In genomic region chr10:83982812-83983211, GRCh38 we compare ENCODE assay signal across 12 cellular contexts.
A peak's percentile ranks its signal among the peaks of the same experiment; 100 is the strongest.
DNase-seq lines count a peak whose midpoint lies in the region; ATAC-seq and TF ChIP-seq lines count a peak whose summit lies in the region.
"Had no signal": no experiment of that assay in that cellular context is flagged by ENCODE, and none has a peak within 500 bp of the region (broad histone marks: within the 10 kb centered on the region; RNA-seq: fewer than 3 reads in every experiment).

No MANE protein-coding gene starts in this region.

- H3K27me3 Mint-ChIP-seq in WTC11 (ENCODE audit: low read depth): peaks cover 3% of the 10 kb centered on the region; the same call in 1 of the 2 replicates
- peaks cover 3% of the 10 kb centered on the region for H3K27me3 Mint-ChIP-seq in activated naive CD8-positive, alpha-beta T cell treated with anti-CD3 and anti-CD28 coated beads for 36 hours

- H3K36me3 Mint-ChIP-seq in WTC11: no peaks in the 10 kb centered on the region
- no peaks in the 10 kb centered on the region for H3K36me3 Mint-ChIP-seq in activated naive CD8-positive, alpha-beta T cell treated with anti-CD3 and anti-CD28 coated beads for 36 hours

- ATAC-seq in HG03521 (IDR thresholded peaks at IDR 0.05; ENCODE audit: unreplicated experiment) (peak; percentile 40), WTC11 (no peak)

- CTCF ChIA-PET in WTC11 (lab: Charles Lee): interaction anchor here (0.6 kb wide), 1 partner anchor 44 kb away, joined by 5 read pairs; no protein-coding TSS in a partner anchor

- DNase-seq in NCI-H2171 treated with DMSO at 0.1 percent for 48 hours (lab: John Stamatoyannopoulos, UW) (peak; percentile 13), NCI-H2171 (lab: John Stamatoyannopoulos, UW) (no peak), WTC11 (ENCODE audit: low spot score) (no peak), iPS-NIHi7 (ENCODE audit: extremely low spot score) (no peak), NCI-H2081 treated with DMSO at 0.1 percent for 48 hours (lab: John Stamatoyannopoulos, UW) (no peak)
- DNase-seq in activated naive CD8-positive, alpha-beta T cell treated with anti-CD3 and anti-CD28 coated beads for 36 hours: no peak
- DNase-seq: Caco-2; CD4-positive, alpha-beta T cell; MV-4-11; NCI-H524 treated with DMSO at 0.1 percent for 48 hours; PC-9 had no signal

- H3K9me3 Mint-ChIP-seq in WTC11: 0 out of 2 replicates have a peak, but pooled peaks cover 3% of the 10 kb centered on the region
- H3K9me3 Mint-ChIP-seq in activated naive CD8-positive, alpha-beta T cell treated with anti-CD3 and anti-CD28 coated beads for 36 hours: no peaks in the 10 kb centered on the region
- H3K9me3 Mint-ChIP-seq: CD4-positive, alpha-beta T cell had no signal

- no peak for TF ChIP-seq CTCF in WTC11 (IDR thresholded peaks at IDR 0.05)

- peak overlapping the region; percentile 10; the same call in 1 of the 2 replicates for H3K27ac Mint-ChIP-seq in WTC11
- H3K27ac Mint-ChIP-seq in activated naive CD8-positive, alpha-beta T cell treated with anti-CD3 and anti-CD28 coated beads for 36 hours: no peak overlapping the region
- H3K27ac Mint-ChIP-seq: CD4-positive, alpha-beta T cell had no signal

- POLR2A ChIA-PET in WTC11 (lab: Charles Lee): no interaction called here

- H3K4me3 Mint-ChIP-seq in WTC11: no peak overlapping the region
- no peak overlapping the region for H3K4me3 Mint-ChIP-seq in activated naive CD8-positive, alpha-beta T cell treated with anti-CD3 and anti-CD28 coated beads for 36 hours
- H3K4me3 Mint-ChIP-seq: CD4-positive, alpha-beta T cell had no signal

- peaks cover 21% of the 10 kb centered on the region for H3K4me1 Mint-ChIP-seq in WTC11
- H3K4me1 Mint-ChIP-seq in activated naive CD8-positive, alpha-beta T cell treated with anti-CD3 and anti-CD28 coated beads for 36 hours: no peaks in the 10 kb centered on the region

TF ChIP-seq in WTC11, 78 proteins besides CTCF, POLR2A, EP300 and RAD21:
- TF ChIP-seq SOX15 (CRISPR knock-in tag; IDR thresholded peaks at IDR 0.05): no peak
- no peak for TF ChIP-seq PRRX2 (CRISPR knock-in tag; IDR thresholded peaks at IDR 0.05)
- no peak for TF ChIP-seq ZNF121 (CRISPR knock-in tag; IDR thresholded peaks at IDR 0.05)
- no peak for TF ChIP-seq ATF6 (CRISPR knock-in tag; IDR thresholded peaks at IDR 0.05)
- no peak for TF ChIP-seq CDX4 (CRISPR knock-in tag; IDR thresholded peaks at IDR 0.05; ENCODE audit: borderline replicate concordance)
- TF ChIP-seq JUN (CRISPR knock-in tag; IDR thresholded peaks at IDR 0.05): no peak
- TF ChIP-seq ZNF425 (CRISPR knock-in tag; conservative IDR thresholded peaks at IDR 0.05): no peak
- no peak for TF ChIP-seq ZNF232 (CRISPR knock-in tag; IDR thresholded peaks at IDR 0.05)
- TF ChIP-seq CBFB (CRISPR knock-in tag; IDR thresholded peaks at IDR 0.05; ENCODE audit: low read depth): no peak
- TF ChIP-seq NR3C1 (CRISPR knock-in tag; conservative IDR thresholded peaks at IDR 0.05; ENCODE audit: low read depth): no peak
- TF ChIP-seq OVOL2 (CRISPR knock-in tag; IDR thresholded peaks at IDR 0.05; ENCODE audit: borderline replicate concordance): no peak
- TF ChIP-seq ZSCAN18 (CRISPR knock-in tag; IDR thresholded peaks at IDR 0.05): no peak
- no peak for TF ChIP-seq EMX1 (CRISPR knock-in tag; IDR thresholded peaks at IDR 0.05)
- TF ChIP-seq ATF3 (CRISPR knock-in tag; conservative IDR thresholded peaks at IDR 0.05): no peak
- TF ChIP-seq MYBL2 (CRISPR knock-in tag; IDR thresholded peaks at IDR 0.05): no peak
- no peak for TF ChIP-seq IRF1 (CRISPR knock-in tag; IDR thresholded peaks at IDR 0.05)
- TF ChIP-seq ZNF671 (CRISPR knock-in tag; IDR thresholded peaks at IDR 0.05): no peak
- no peak for TF ChIP-seq NR2C2 (CRISPR knock-in tag; IDR thresholded peaks at IDR 0.05)
